In genomic region chr4:184537269-184538022, GRCh38 we compare ENCODE assay signal across 8 cellular contexts.
A peak's percentile ranks its signal among the peaks of the same experiment; 100 is the strongest.
DNase-seq lines count a peak whose midpoint lies in the region; ATAC-seq and TF ChIP-seq lines count a peak whose summit lies in the region.

No MANE protein-coding gene starts in this region.

- DNase-seq in C1 segment of cervical spinal cord (lab: John Stamatoyannopoulos, UW) (peak; percentile 85 to 98 (median 96)), NCI-H748 (lab: John Stamatoyannopoulos, UW; ENCODE audit: unreplicated experiment) (peak; percentile 93), dermis blood vessel endothelial cell (peak; percentile 98), left lung (peak; percentile 96 to 97)
- peak; percentile 82 to 90 for DNase-seq in activated CD4-positive, alpha-beta T cell treated with anti-CD3 and anti-CD28 coated beads, Interleukin-2, amount 50 U/mL, for 24 hours (ENCODE audit: low read depth in 1 of 2, low spot score in 1 of 2)
- peak; percentile 89 for DNase-seq in stimulated activated CD4-positive, alpha-beta T cell treated with anti-CD3 and anti-CD28 coated beads, Interleukin-2, amount 100 ng/mL, for 4 hours (ENCODE audit: low read depth)

- H3K27me3 ChIP-seq in left lung: no peaks in the 10 kb centered on the region

- no peaks in the 10 kb centered on the region for H3K36me3 ChIP-seq in left lung

- no peak for TF ChIP-seq CTCF in left lung (IDR thresholded peaks at IDR 0.05)

- intact Hi-C loops in left lung (cut with DNase I): loop anchor here in 1 of 2 donors (5.0 to 10.0 kb wide), 2 partner anchors 63 to 270 kb away; partner anchors contain the start of gene IRF2

- H3K4me1 ChIP-seq in left lung: peaks cover 8 to 43% of the 10 kb centered on the region in 2 donors

- peak; percentile 51 for ATAC-seq in GM19372 (IDR thresholded peaks at IDR 0.05; ENCODE audit: low read depth, unreplicated experiment)
- ATAC-seq in HG03521 (IDR thresholded peaks at IDR 0.05; ENCODE audit: unreplicated experiment): peak; percentile 58
- peak; percentile 98 for ATAC-seq in left lung

- H3K27ac ChIP-seq in left lung: peak overlapping the region; percentile 96 to 98

- peak overlapping the region; percentile 60 to 66 for H3K4me3 ChIP-seq in left lung

- H3K9me3 ChIP-seq in left lung: no peaks in the 10 kb centered on the region

Comparison
In these comparisons a context has a peak if more than half of its experiments do, and no peak if none do; other contexts are left out.
1. Peak in every context shown above with its lines: DNase-seq, ATAC-seq, H3K4me3 ChIP-seq and H3K27ac ChIP-seq.